In genomic region chr7:134954197-134955082, GRCh38 we compare ENCODE assay signal across 9 cellular contexts. TPM values are rescaled to one million over a fixed set of nuclear protein-coding genes. Genes with fewer than 3 reads are reported as not detected.
A peak's percentile ranks its signal among the peaks of the same experiment; 100 is the strongest.
DNase-seq lines count a peak whose midpoint lies in the region; ATAC-seq, FAIRE-seq and TF ChIP-seq lines count a peak whose summit lies in the region.
"Had no signal": no experiment of that assay in that cellular context is flagged by ENCODE, and none has a peak within 500 bp of the region (broad histone marks: within the 10 kb centered on the region; RNA-seq: fewer than 3 reads in every experiment).

No MANE protein-coding gene starts in this region.

- H3K27me3 ChIP-seq in thoracic aorta (replicated peaks; ENCODE audit: insufficient read depth) = no peaks in the 10 kb centered on the region
- H3K27me3 ChIP-seq: SJSA1 had no signal

- ATAC-seq in left ventricle myocardium superior (peak; percentile 24), thoracic aorta (ENCODE audit: insufficient number of reproducible peaks, low FRiP score, low read depth) (no peak), HG03045 (IDR thresholded peaks at IDR 0.05; ENCODE audit: unreplicated experiment) (no peak), GM18858 (IDR thresholded peaks at IDR 0.05; ENCODE audit: unreplicated experiment) (no peak)

- peak; percentile 82 for FAIRE-seq in TTC549 (lab: Jason Lieb, UNC)

- DNase-seq in EL (peak; percentile 41), left ventricle myocardium superior (no peak), thoracic aorta (ENCODE audit: low spot score) (no peak)
- no peak for DNase-seq in activated CD4-positive, alpha-beta T cell treated with anti-CD3 and anti-CD28 coated beads, Interleukin-2, amount 50 U/mL, for 48 hours

- H3K27ac ChIP-seq in thoracic aorta = peak overlapping the region in 1 of 2 donors; percentile 44
- H3K27ac ChIP-seq: SJSA1 had no signal

- intact Hi-C loops in left ventricle myocardium superior (cut with micrococcal nuclease) = loop anchor here (5.0 kb wide), 1 partner anchor 262 kb away; no protein-coding TSS in a partner anchor

- peaks cover 52% of the 10 kb centered on the region for H3K36me3 ChIP-seq in thoracic aorta

- TF ChIP-seq CTCF in LNCAP (IDR thresholded peaks at IDR 0.05) = peak; percentile 72
- peak; percentile 46 for TF ChIP-seq CTCF in thoracic aorta (IDR thresholded peaks at IDR 0.05)

- no peak overlapping the region for H3K4me3 ChIP-seq in thoracic aorta
- H3K4me3 ChIP-seq: SJSA1 had no signal

- H3K4me1 ChIP-seq in thoracic aorta (ENCODE audit: control insufficient read depth in 1 of 2, low read depth in 2 of 2) = peaks cover 0 to 13% of the 10 kb centered on the region in 2 donors
- H3K4me1 ChIP-seq: SJSA1 had no signal

- H3K9me3 ChIP-seq in thoracic aorta = no peaks in the 10 kb centered on the region
- H3K9me3 ChIP-seq: SJSA1 had no signal

RNA-seq across cellular contexts. Expression of gene AGBL3, which starts 31.9 kb away (rescaled TPM):
- total RNA-seq in left ventricle myocardium superior (1.1 TPM), thoracic aorta (under 1 TPM; 0.28 to 0.54 TPM)
